12 cellular contexts compared by ENCODE assay signal in the genomic region with DNA sequence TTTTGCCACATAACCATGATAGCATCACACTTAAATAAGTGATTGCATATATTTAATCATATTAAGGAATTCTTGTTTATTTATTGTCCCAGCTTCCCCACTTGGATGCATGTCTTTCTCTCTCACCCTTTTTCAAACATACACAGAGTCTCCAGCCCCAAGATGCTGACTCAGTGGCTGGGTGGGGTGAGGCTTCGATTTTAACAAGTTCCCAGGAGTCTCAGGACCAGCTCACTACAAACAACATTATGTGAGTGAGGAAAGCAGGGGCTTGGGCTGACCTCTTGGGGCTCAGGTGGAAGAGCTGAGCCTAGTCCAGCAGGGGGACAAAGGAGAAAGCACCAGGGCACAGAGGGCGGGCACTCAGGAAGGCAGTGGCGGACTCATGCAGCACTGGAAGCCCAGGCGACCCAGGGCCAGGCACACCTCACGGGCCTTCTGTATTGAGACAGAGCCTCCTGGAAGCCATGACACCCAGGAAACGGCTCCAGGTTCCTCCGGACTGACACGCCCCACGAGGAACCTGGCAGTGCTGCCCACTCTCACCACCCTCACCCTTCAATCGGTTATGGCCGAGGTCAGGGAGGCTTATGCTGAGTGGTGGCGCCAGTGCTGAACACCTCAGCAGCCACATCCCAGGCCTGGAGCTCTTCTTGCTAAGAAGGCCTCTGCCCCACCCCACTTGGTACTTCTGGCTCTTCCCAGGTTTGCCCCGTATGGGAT.
DNase-seq lines count a peak whose midpoint lies in the region; TF ChIP-seq lines count a peak whose summit lies in the region.
"Had no signal": no experiment of that assay in that cellular context is flagged by ENCODE, and none has a peak within 500 bp of the region (broad histone marks: within the 10 kb centered on the region; RNA-seq: fewer than 3 reads in every experiment).

No MANE protein-coding gene starts in this region.

- no peaks in the 10 kb centered on the region for H3K9me3 Mint-ChIP-seq in nephron progenitor cell

- DNase-seq in cardiac septum (ENCODE audit: low spot score) (peak; percentile 71), right atrium auricular region (ENCODE audit: low spot score) (no peak), dorsolateral prefrontal cortex (peak in 1 of 10 donors; percentile 32), nephron progenitor cell (no peak), vagina (ENCODE audit: extremely low spot score in 2 of 2) (no peak), kidney glomerular epithelial cell (lab: John Stamatoyannopoulos, UW) (no peak), NCI-H1694 treated with DMSO at 0.1 percent for 48 hours (lab: John Stamatoyannopoulos, UW) (no peak), NCI-H1417 treated with DMSO at 0.1 percent for 48 hours (lab: John Stamatoyannopoulos, UW) (no peak)
- DNase-seq: activated naive CD4-positive, alpha-beta T cell treated with Interleukin-2 at 50 U/mL for 16 hours; NCI-H2029 treated with DMSO at 0.1 percent for 48 hours; NCI-H524 had no signal

- peaks cover 3% of the 10 kb centered on the region for H3K27me3 Mint-ChIP-seq in nephron progenitor cell (ENCODE audit: low read depth, poor library complexity)

- intact Hi-C loops in cardiac septum (cut with DNase I), result loop anchor here (10.0 kb wide), 1 partner anchor 129 kb away; no protein-coding TSS in a partner anchor
- intact Hi-C loops in dorsolateral prefrontal cortex (cut with DNase I), result loop anchor here (10.0 kb wide), 1 partner anchor 129 kb away; no protein-coding TSS in a partner anchor
- intact Hi-C loops in vagina (cut with DNase I), result no loop called here

- H3K9me3 ChIP-seq in right atrium auricular region, result no peaks in the 10 kb centered on the region
- no peaks in the 10 kb centered on the region for H3K9me3 ChIP-seq in vagina

- H3K36me3 ChIP-seq in right atrium auricular region (peaks cover 44% of the 10 kb centered on the region), vagina (peaks cover 0 to 15% of the 10 kb centered on the region in 2 donors)

- peaks cover 69% of the 10 kb centered on the region for H3K4me1 Mint-ChIP-seq in nephron progenitor cell

- H3K4me1 ChIP-seq in right atrium auricular region (peaks cover 0 to 57% of the 10 kb centered on the region in 2 donors), vagina (peaks cover 75% of the 10 kb centered on the region)

- H3K36me3 Mint-ChIP-seq in nephron progenitor cell (ENCODE audit: low read depth), result peaks cover 29% of the 10 kb centered on the region

- H3K27me3 ChIP-seq in right atrium auricular region, result no peaks in the 10 kb centered on the region
- no peaks in the 10 kb centered on the region for H3K27me3 ChIP-seq in dorsolateral prefrontal cortex
- H3K27me3 ChIP-seq in vagina, result no peaks in the 10 kb centered on the region

- H3K27ac Mint-ChIP-seq in nephron progenitor cell, result peak overlapping the region; percentile 64

- TF ChIP-seq CTCF in right atrium auricular region (IDR thresholded peaks at IDR 0.05) (no peak), dorsolateral prefrontal cortex (IDR thresholded peaks at IDR 0.05 in 54 of 56, conservative IDR thresholded peaks at IDR 0.05 in 2 of 56; ENCODE audit: low read depth in 1 of 56, partially characterized antibody in 56 of 56) (no peak), nephron progenitor cell (IDR thresholded peaks at IDR 0.05) (no peak), vagina (IDR thresholded peaks at IDR 0.05) (no peak)

- TF ChIP-seq POLR2A in vagina (IDR thresholded peaks at IDR 0.05), result no peak

- H3K4me3 Mint-ChIP-seq in nephron progenitor cell, result no peak overlapping the region

- H3K27ac ChIP-seq in right atrium auricular region, result no peak overlapping the region
- H3K27ac ChIP-seq in dorsolateral prefrontal cortex, result peak overlapping the region in 52 of 59 donors; percentile 11 to 93 (median 82)
- peak overlapping the region; percentile 77 for H3K27ac ChIP-seq in vagina
- H3K27ac ChIP-seq: VCaP had no signal

- no peak overlapping the region for H3K4me3 ChIP-seq in right atrium auricular region
- peak overlapping the region in 2 of 59 donors; percentile 18 to 20 for H3K4me3 ChIP-seq in dorsolateral prefrontal cortex
- no peak overlapping the region for H3K4me3 ChIP-seq in vagina

Comparison
In these comparisons a context has a peak if more than half of its experiments do, and no peak if none do; other contexts are left out.
1. H3K27ac ChIP-seq: peak in dorsolateral prefrontal cortex (52 of 59) and vagina (single experiment); none in right atrium auricular region (0 of 2).